In genomic region chr4:6714954-6715353, GRCh38 we compare ENCODE assay signal across 1 cellular context.
TF ChIP-seq lines count a peak whose summit lies in the region.

No MANE protein-coding gene starts in this region.

TF ChIP-seq in K562, 482 proteins besides CTCF, POLR2A, EP300 and RAD21:
- TF ChIP-seq LCOR (CRISPR knock-in tag; IDR thresholded peaks at IDR 0.05) (no peak), BRF2 (IDR thresholded peaks at IDR 0.05; ENCODE audit: borderline replicate concordance, insufficient read depth, insufficient read length) (no peak), ZNF583 (CRISPR knock-in tag; IDR thresholded peaks at IDR 0.05) (no peak), KLF16 (IDR thresholded peaks at IDR 0.05) (no peak), PTRF (tag; IDR thresholded peaks at IDR 0.05) (no peak), ELF4 (CRISPR knock-in tag; IDR thresholded peaks at IDR 0.05) (no peak)
TF ChIP-seq in K562: peak in this region for 0.
